In genomic region chr16:1073566-1074378, GRCh38 we compare ENCODE assay signal across 23 cellular contexts. TPM values are rescaled to one million over a fixed set of nuclear protein-coding genes. Genes with fewer than 3 reads are reported as not detected.
A peak's percentile ranks its signal among the peaks of the same experiment; 100 is the strongest.
DNase-seq lines count a peak whose midpoint lies in the region; ATAC-seq, FAIRE-seq and TF ChIP-seq lines count a peak whose summit lies in the region.
"Had no signal": no experiment of that assay in that cellular context is flagged by ENCODE, and none has a peak within 500 bp of the region (broad histone marks: within the 10 kb centered on the region; RNA-seq: fewer than 3 reads in every experiment).

No MANE protein-coding gene starts in this region.

- H3K27me3 ChIP-seq in BE2C, result peaks cover 80% of the 10 kb centered on the region
- H3K27me3 ChIP-seq in NT2/D1 (ENCODE audit: insufficient read depth, insufficient read length), result peaks cover 54% of the 10 kb centered on the region
- H3K27me3 ChIP-seq in H1 (replicated peaks in 1 of 4; ENCODE audit: control insufficient read depth in 3 of 4, extremely low read depth in 1 of 4, insufficient read depth in 3 of 4, low read length in 3 of 4), result peaks cover 2 to 16% (median 12%) of the 10 kb centered on the region in 4 experiments; a peak in 6 of 7 replicates
- peaks cover 50% of the 10 kb centered on the region for H3K27me3 ChIP-seq in colonic mucosa

- peak; percentile 34; the same call in 1 of the 2 replicates for TF ChIP-seq CTCF in BE2C (IDR thresholded peaks at IDR 0.05; ENCODE audit: low read depth, low read length)
- peak; percentile 44 to 79 (median 72); a peak in 3 of 4 replicates for TF ChIP-seq CTCF in H1 (IDR thresholded peaks at IDR 0.05; ENCODE audit: control extremely low read depth in 1 of 3, insufficient read depth in 1 of 3, low read depth in 1 of 3, low read length in 3 of 3)
- TF ChIP-seq CTCF in nephron (IDR thresholded peaks at IDR 0.05; ENCODE audit: unreplicated experiment in 3 of 3), result peak; percentile 14 to 32 (median 18)
- TF ChIP-seq CTCF in colonic mucosa (IDR thresholded peaks at IDR 0.05), result no peak
- no peak for TF ChIP-seq CTCF in OCI-LY7 (conservative IDR thresholded peaks at IDR 0.05; ENCODE audit: low read length)

- no peak for TF ChIP-seq POLR2A in H1 (IDR thresholded peaks at IDR 0.05; ENCODE audit: control extremely low read depth in 1 of 2, low read depth in 2 of 2, low read length in 2 of 2)

- no peak overlapping the region for H2AFZ ChIP-seq in H1 (ENCODE audit: low read length)
- no peak overlapping the region for H2AFZ ChIP-seq in OCI-LY7 (ENCODE audit: low read length)

- no peak overlapping the region for H4K5ac ChIP-seq in H1 (ENCODE audit: insufficient read length, low read depth, low read length)

- H3K27ac Mint-ChIP-seq in nephron, result no peak overlapping the region
- H3K27ac Mint-ChIP-seq: activated naive CD4-positive, alpha-beta T cell treated with anti-CD3 and anti-CD28 coated beads, Interleukin-2, amount 10 ng/mL, durations not matched to agents 7 days and 5 days; CD8-positive, alpha-beta memory T cell had no signal

- H3K23ac ChIP-seq in H1 (ENCODE audit: insufficient read length), result no peak overlapping the region

- H3K9me3 Mint-ChIP-seq in nephron, result no peaks in the 10 kb centered on the region
- H3K9me3 Mint-ChIP-seq: activated naive CD4-positive, alpha-beta T cell treated with anti-CD3 and anti-CD28 coated beads, Interleukin-2, amount 10 ng/mL, durations not matched to agents 7 days and 5 days; CD8-positive, alpha-beta memory T cell had no signal

- CTCF ChIA-PET in H1 (lab: Charles Lee; ENCODE audit: partially characterized antibody), result interaction anchor here (0.9 to 2.6 kb wide), 12 partner anchors 9 to 86 kb away, joined by 3 to 8 read pairs (median 4); no protein-coding TSS in a partner anchor
- CTCF ChIA-PET in OCI-LY7 (lab: Charles Lee; ENCODE audit: unreplicated experiment), result no interaction called here

- H3K4me1 ChIP-seq in BE2C (peaks cover 8% of the 10 kb centered on the region), NT2/D1 (ENCODE audit: insufficient read depth, insufficient read length) (peaks cover 13% of the 10 kb centered on the region), H1 (replicated peaks in 1 of 4; ENCODE audit: control insufficient read depth in 3 of 4, insufficient read depth in 4 of 4, low read length in 3 of 4) (peaks cover 0 to 22% (median 16%) of the 10 kb centered on the region in 4 experiments; a peak in 6 of 7 replicates), colonic mucosa (peaks cover 2% of the 10 kb centered on the region), OCI-LY7 (ENCODE audit: insufficient read depth, low read length, poor library complexity, severe bottlenecking) (no peaks in the 10 kb centered on the region)
- H3K4me1 ChIP-seq: sigmoid colon had no signal

- no peak for FAIRE-seq in H1 (lab: Jason Lieb, UNC)
- FAIRE-seq: islet of Langerhans had no signal

- H3K27ac ChIP-seq in H1 (ENCODE audit: low read depth, low read length) (no peak overlapping the region), colonic mucosa (no peak overlapping the region), OCI-LY7 (ENCODE audit: low read depth, low read length, poor library complexity, severe bottlenecking) (no peak overlapping the region)
- H3K27ac ChIP-seq: sigmoid colon, stomach had no signal

- no peak overlapping the region for H3K4ac ChIP-seq in H1 (replicated peaks; ENCODE audit: insufficient read length, low read depth, low read length)

- peaks cover 7% of the 10 kb centered on the region; the same call in 1 of the 2 replicates for H3K23me2 ChIP-seq in H1 (ENCODE audit: low read depth, low read length)

- no peaks in the 10 kb centered on the region for H3K36me3 ChIP-seq in BE2C
- H3K36me3 ChIP-seq in NT2/D1 (ENCODE audit: insufficient read depth, insufficient read length, low read length), result no peaks in the 10 kb centered on the region
- H3K36me3 ChIP-seq in H1 (ENCODE audit: control insufficient read depth in 2 of 4, insufficient read depth in 4 of 4, low read length in 3 of 4), result no peaks in the 10 kb centered on the region
- H3K36me3 ChIP-seq in colonic mucosa, result no peaks in the 10 kb centered on the region
- H3K36me3 ChIP-seq in OCI-LY7 (ENCODE audit: insufficient read depth, low read length), result no peaks in the 10 kb centered on the region
- H3K36me3 ChIP-seq: sigmoid colon, stomach had no signal

- no peak overlapping the region; the same call in 1 of the 2 replicates for H2BK12ac ChIP-seq in H1 (ENCODE audit: low read depth, low read length)

- H3K27me3 Mint-ChIP-seq in nephron (ENCODE audit: low read depth), result peaks cover 70% of the 10 kb centered on the region

- TF ChIP-seq EP300 in H1 (IDR thresholded peaks at IDR 0.05; ENCODE audit: borderline replicate concordance in 1 of 2, low read depth in 2 of 2, low read length in 2 of 2), result no peak

- H3K79me2 ChIP-seq in H1 (ENCODE audit: control insufficient read depth in 1 of 2, insufficient read depth in 2 of 2, low read length in 2 of 2) (no peaks in the 10 kb centered on the region), OCI-LY7 (ENCODE audit: insufficient read depth, low read depth, low read length) (no peaks in the 10 kb centered on the region)

- BruUV-seq in OCI-LY7 (replicated peaks; lab: Mats Ljungman, UMichigan), result no TSS peak

- no peaks in the 10 kb centered on the region for H3K9me2 ChIP-seq in OCI-LY7 (ENCODE audit: insufficient read depth, low read length)

- no peak overlapping the region for H3K4me3 ChIP-seq in BE2C (ENCODE audit: low read depth, low read length)
- H3K4me3 ChIP-seq in NT2/D1 (ENCODE audit: insufficient read length, low read depth), result no peak overlapping the region
- H3K4me3 ChIP-seq in H1 (ENCODE audit: extremely low read depth in 1 of 4, insufficient read depth in 2 of 4, low read depth in 3 of 4, low read length in 4 of 4), result no peak overlapping the region
- no peak overlapping the region for H3K4me3 ChIP-seq in colonic mucosa
- no peak overlapping the region for H3K4me3 ChIP-seq in OCI-LY7 (ENCODE audit: low read depth, low read length, poor library complexity, severe bottlenecking)
- H3K4me3 ChIP-seq: sigmoid colon, stomach had no signal

- intact Hi-C loops in colonic mucosa (cut with DNase I) (no loop called here), OCI-LY7 (cut with micrococcal nuclease; ENCODE audit: unreplicated experiment) (no loop called here)

- no peak overlapping the region for H2BK120ac ChIP-seq in H1 (replicated peaks; ENCODE audit: low read depth, low read length)

- POLR2A ChIA-PET in H1 (lab: Charles Lee; ENCODE audit: partially characterized antibody) (no interaction called here), OCI-LY7 (lab: Charles Lee) (no interaction called here)

- no peak for ATAC-seq in GM21515 (IDR thresholded peaks at IDR 0.05; ENCODE audit: unreplicated experiment)

- no peaks in the 10 kb centered on the region for H3K79me1 ChIP-seq in H1 (ENCODE audit: low read depth, low read length)

- H3K4me2 ChIP-seq in H1 (ENCODE audit: insufficient read depth in 1 of 2, low read depth in 2 of 2, low read length in 2 of 2), result no peak overlapping the region
- no peak overlapping the region for H3K4me2 ChIP-seq in OCI-LY7 (ENCODE audit: low read length)

- no peak overlapping the region for H2BK20ac ChIP-seq in H1 (ENCODE audit: low read length)

- H3K36me3 Mint-ChIP-seq in nephron (ENCODE audit: low read depth), result no peaks in the 10 kb centered on the region
- H3K36me3 Mint-ChIP-seq: activated naive CD4-positive, alpha-beta T cell treated with anti-CD3 and anti-CD28 coated beads, Interleukin-2, amount 10 ng/mL, durations not matched to agents 7 days and 5 days; CD8-positive, alpha-beta memory T cell had no signal

- no peak overlapping the region for H3K18ac ChIP-seq in H1 (ENCODE audit: extremely low read depth, low read length)

- no peak overlapping the region for H3K14ac ChIP-seq in H1 (ENCODE audit: insufficient read length)

- H2BK15ac ChIP-seq in H1 (ENCODE audit: low read length), result 0 out of 2 replicates have a peak overlapping the region, but pooled peaks have one; percentile 72

- 87% methylated on average over 27 of the region's 30 CpGs; no CpG with 5 or more reads in 1 of the 2 experiments for WGBS in H1 (ENCODE audit: extremely low coverage in 1 of 2, insufficient coverage in 1 of 2, insufficient read length in 1 of 2, insufficient replicate concordance in 2 of 2, low coverage in 1 of 2, low lambda C conversion rate in 2 of 2, missing lambda C conversion rate in 1 of 2), 2 experiments

- no peak overlapping the region for H2BK5ac ChIP-seq in H1 (ENCODE audit: low read depth, low read length)

- TF ChIP-seq RAD21 in H1 (IDR thresholded peaks at IDR 0.05 in 1 of 2, conservative IDR thresholded peaks at IDR 0.05 in 1 of 2; ENCODE audit: low read depth in 2 of 2, low read length in 2 of 2), result peak; percentile 45 to 62

- peak overlapping the region; percentile 4 for H3K9ac ChIP-seq in NT2/D1 (ENCODE audit: insufficient read length, low read depth)
- H3K9ac ChIP-seq in H1 (replicated peaks in 1 of 4; ENCODE audit: extremely low read depth in 1 of 4, low read depth in 3 of 4, low read length in 3 of 4), result no peak overlapping the region
- H3K9ac ChIP-seq in colonic mucosa (ENCODE audit: low read depth in 2 of 2, low read length in 2 of 2), result no peak overlapping the region

- H3K9me3 ChIP-seq in BE2C, result no peaks in the 10 kb centered on the region
- H3K9me3 ChIP-seq in NT2/D1 (ENCODE audit: insufficient read depth, low read length), result no peaks in the 10 kb centered on the region
- no peaks in the 10 kb centered on the region for H3K9me3 ChIP-seq in H1 (ENCODE audit: insufficient read depth in 2 of 2, low read depth in 1 of 2, low read length in 1 of 2)
- no peaks in the 10 kb centered on the region for H3K9me3 ChIP-seq in colonic mucosa
- no peaks in the 10 kb centered on the region for H3K9me3 ChIP-seq in OCI-LY7 (ENCODE audit: low read length)
- H3K9me3 ChIP-seq: sigmoid colon, stomach had no signal

- no peak overlapping the region for H4K91ac ChIP-seq in H1 (replicated peaks; ENCODE audit: insufficient read length, low read length)

- DNase-seq in BE2C (no peak), NT2/D1 (ENCODE audit: low read depth, low spot score) (no peak), H1 (ENCODE audit: low read depth in 1 of 2, low spot score in 2 of 2) (no peak), colonic mucosa (no peak), OCI-LY7 (ENCODE audit: low spot score) (no peak), HK-2 (ENCODE audit: unreplicated experiment) (no peak)
- DNase-seq: activated CD4-positive, alpha-beta T cell treated with anti-CD3 and anti-CD28 coated beads, Interleukin-2, amount 50 U/mL, for 1 hour; activated naive CD4-positive, alpha-beta T cell treated with anti-CD3 and anti-CD28 coated beads, Interleukin-2, amount 10 ng/mL, durations not matched to agents 7 days and 5 days; activated T-cell treated with anti-CD3 and anti-CD28 coated beads, Interleukin-2, amount 50 U/mL, for 1 hour; CD8-positive, alpha-beta memory T cell; NCI-H1092 treated with DMSO at 0.1 percent for 48 hours; NCI-H2107; NCI-H524 treated with DMSO at 0.1 percent for 48 hours; sigmoid colon; stimulated activated CD4-positive, alpha-beta T cell treated with anti-CD3 and anti-CD28 coated beads, Interleukin-1b, Interleukin-23, amount 100 ng/mL, for 48 hours; stomach had no signal

- peaks cover 11% of the 10 kb centered on the region for H3K4me1 Mint-ChIP-seq in nephron
- H3K4me1 Mint-ChIP-seq: activated naive CD4-positive, alpha-beta T cell treated with anti-CD3 and anti-CD28 coated beads, Interleukin-2, amount 10 ng/mL, durations not matched to agents 7 days and 5 days; CD8-positive, alpha-beta memory T cell had no signal

- H3K4me3 Mint-ChIP-seq in nephron, result no peak overlapping the region
- H3K4me3 Mint-ChIP-seq: activated naive CD4-positive, alpha-beta T cell treated with anti-CD3 and anti-CD28 coated beads, Interleukin-2, amount 10 ng/mL, durations not matched to agents 7 days and 5 days; CD8-positive, alpha-beta memory T cell had no signal

- no peak overlapping the region for H3K56ac ChIP-seq in H1 (replicated peaks; ENCODE audit: insufficient read length, low read depth, low read length)

- 0 out of 2 replicates have a peak overlapping the region, but pooled peaks have one; percentile 51 for H4K8ac ChIP-seq in H1 (ENCODE audit: extremely low read depth, insufficient read depth, low read length)

- no peak overlapping the region for H2AK5ac ChIP-seq in H1 (ENCODE audit: low read depth, low read length)

- peaks cover 0 to 3% of the 10 kb centered on the region in 2 experiments for H4K20me1 ChIP-seq in H1 (replicated peaks in 1 of 2; ENCODE audit: control insufficient read depth in 1 of 2, insufficient read depth in 2 of 2, low read length in 2 of 2)
- no peaks in the 10 kb centered on the region for H4K20me1 ChIP-seq in OCI-LY7 (ENCODE audit: insufficient read depth, low read length)

RNA-seq across cellular contexts. Expression of gene SSTR5, which starts 1.2 kb away (rescaled TPM):
- not detected for polyA plus RNA-seq in BE2C (2012; ENCODE audit: insufficient read depth, insufficient read length, low read depth)
- total RNA-seq in H1 (2021; fragmentation: NEBNext Ultra II Directional; extraction: Animal tissue kit (Norgen Biotek cat#: 25700)), result 0.31 and 0.56 TPM in 2 replicates
- polyA plus RNA-seq in H1 (2011; rRNA removed), result 0.60 and 0.61 TPM in 2 replicates
- polyA plus RNA-seq in H1 (2011; cell fraction: cytosol; rRNA removed), result 0.69 TPM
- polyA plus RNA-seq in H1 (2011; cell fraction: nucleus; rRNA removed), result 1.4 TPM
- polyA plus RNA-seq in H1 (2012, experiment 1 of 2), result 0.27 to 0.40 TPM (median 0.28 TPM) in 3 of 4 replicates, not detected in the other
- polyA plus RNA-seq in H1 (2012, experiment 2 of 2), result 0.42 TPM
- polyA plus RNA-seq in H1 (2013, experiment 1 of 2), result 0.45 TPM
- polyA plus RNA-seq in H1 (2013, experiment 2 of 2), result 0.53 TPM
- polyA minus RNA-seq in H1 (2011; rRNA and poly(A)+ RNA removed), result 0.13 TPM in 1 of 2 replicates, not detected in the other
- not detected for polyA minus RNA-seq in H1 (2011; cell fraction: cytosol; rRNA and poly(A)+ RNA removed)
- 0.80 TPM for polyA minus RNA-seq in H1 (2011; cell fraction: nucleus; rRNA and poly(A)+ RNA removed)
- total RNA-seq in colonic mucosa (under 1 TPM; 0.24 to 0.37 TPM), OCI-LY7 (2022) (not detected in 2 replicates)
- total RNA-seq in OCI-LY7 (2014; rRNA removed; shearing (Covaris generic)), result not detected in 2 replicates
- total RNA-seq: CD8-positive, alpha-beta memory T cell; Daoy; mesenteric fat pad; sigmoid colon; stomach had no signal
- polyA plus RNA-seq: AG04450; CD8-positive, alpha-beta memory T cell had no signal

RNA-seq across cellular contexts. Expression of gene C1QTNF8, which starts 22.3 kb away (rescaled TPM):
- not detected for polyA plus RNA-seq in BE2C (2012; ENCODE audit: insufficient read depth, insufficient read length, low read depth)
- total RNA-seq in H1 (2021; fragmentation: NEBNext Ultra II Directional; extraction: Animal tissue kit (Norgen Biotek cat#: 25700)), result not detected in 2 replicates
- not detected in 2 replicates for polyA plus RNA-seq in H1 (2011; rRNA removed)
- polyA plus RNA-seq in H1 (2011; cell fraction: cytosol; rRNA removed), result not detected
- polyA plus RNA-seq in H1 (2011; cell fraction: nucleus; rRNA removed), result 0.06 TPM
- 0.19 TPM in 1 of 4 replicates, not detected in the others for polyA plus RNA-seq in H1 (2012, experiment 1 of 2)
- polyA plus RNA-seq in H1 (2012, experiment 2 of 2), result not detected
- not detected for polyA plus RNA-seq in H1 (2013, experiment 1 of 2)
- not detected for polyA plus RNA-seq in H1 (2013, experiment 2 of 2)
- not detected in 2 replicates for polyA minus RNA-seq in H1 (2011; rRNA and poly(A)+ RNA removed)
- not detected for polyA minus RNA-seq in H1 (2011; cell fraction: cytosol; rRNA and poly(A)+ RNA removed)
- polyA minus RNA-seq in H1 (2011; cell fraction: nucleus; rRNA and poly(A)+ RNA removed), result not detected
- total RNA-seq in colonic mucosa (not detected), OCI-LY7 (2022) (not detected in 2 replicates)
- not detected in 2 replicates for total RNA-seq in OCI-LY7 (2014; rRNA removed; shearing (Covaris generic))
- total RNA-seq: CD8-positive, alpha-beta memory T cell; Daoy; mesenteric fat pad; sigmoid colon; stomach had no signal
- polyA plus RNA-seq: AG04450; CD8-positive, alpha-beta memory T cell; esophagus; sigmoid colon; stomach had no signal

Comparison
In these comparisons a context has a peak if more than half of its experiments do, and no peak if none do; other contexts are left out.
1. CTCF ChIP-seq: peak in BE2C (single experiment), H1 (3 of 3) and nephron (3 of 3); none in colonic mucosa (single experiment) and OCI-LY7 (single experiment).